ENCODE assay signal across 1 cellular context in genomic region chr1:234555390-234556112, GRCh38.
TF ChIP-seq lines count a peak whose summit lies in the region.

No MANE protein-coding gene starts in this region.

TF ChIP-seq in HepG2, 621 proteins besides CTCF, POLR2A, EP300 and RAD21:
- TF ChIP-seq TBX2 (CRISPR knock-in tag; IDR thresholded peaks at IDR 0.05; ENCODE audit: borderline replicate concordance): no peak
- TF ChIP-seq CREB1 (IDR thresholded peaks at IDR 0.05): peak; percentile 22; the same call in 1 of the 2 replicates
- TF ChIP-seq CREB1 (CRISPR knock-in tag; IDR thresholded peaks at IDR 0.05): no peak
- TF ChIP-seq ZNF512 (CRISPR knock-in tag; IDR thresholded peaks at IDR 0.05): no peak
